10 cellular contexts compared by ENCODE assay signal in the genomic region with DNA sequence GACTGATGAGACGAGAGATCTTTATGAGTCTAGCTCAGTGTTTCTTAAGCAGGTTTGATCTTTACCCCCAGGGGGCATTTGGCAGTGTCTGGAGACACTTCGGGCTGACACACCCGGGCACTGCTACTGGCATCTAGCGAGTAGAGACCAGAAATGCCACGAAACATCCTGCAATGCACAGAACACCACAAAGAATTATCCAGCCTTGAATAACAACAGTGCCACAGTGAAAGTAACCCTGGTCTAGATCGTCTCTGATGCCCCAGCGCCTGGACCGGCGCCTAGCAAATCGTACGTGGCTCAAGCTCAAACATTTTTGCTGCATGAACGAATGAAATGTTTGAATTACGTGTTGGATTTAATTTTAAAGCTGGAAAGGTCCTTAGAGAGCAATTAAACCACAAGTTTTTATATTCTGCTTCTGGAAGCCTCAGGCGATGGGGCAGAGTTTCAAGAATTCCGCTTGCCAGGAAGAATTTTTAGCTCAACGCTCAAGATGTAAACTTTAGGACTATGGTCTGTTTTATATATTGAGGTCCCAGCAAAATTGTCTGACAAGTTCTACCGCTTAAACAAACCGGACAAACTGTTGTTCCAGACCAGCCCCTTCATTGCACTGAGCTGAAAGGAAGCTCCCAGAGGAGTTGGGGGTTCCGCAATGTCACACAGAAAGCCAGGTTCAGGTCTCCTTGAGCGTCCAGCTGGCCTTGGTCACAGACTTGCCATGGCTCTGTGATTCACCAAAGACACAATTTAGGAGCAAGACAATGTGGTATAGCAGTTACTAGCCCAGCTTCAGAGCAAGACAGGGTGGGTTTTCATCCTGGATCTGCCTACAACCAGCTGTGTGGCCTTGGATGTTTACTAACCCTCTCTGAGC. TPM values are rescaled to one million over a fixed set of nuclear protein-coding genes. Genes with fewer than 3 reads are reported as not detected.
A peak's percentile ranks its signal among the peaks of the same experiment; 100 is the strongest.
DNase-seq lines count a peak whose midpoint lies in the region; ATAC-seq, FAIRE-seq and TF ChIP-seq lines count a peak whose summit lies in the region.
"Had no signal": no experiment of that assay in that cellular context is flagged by ENCODE, and none has a peak within 500 bp of the region (broad histone marks: within the 10 kb centered on the region; RNA-seq: fewer than 3 reads in every experiment).

No MANE protein-coding gene starts in this region.

- H3K4me3 ChIP-seq in A673 (ENCODE audit: low read depth, low read length, poor library complexity, severe bottlenecking) (no peak overlapping the region), bronchial epithelial cell (ENCODE audit: low read depth, low read length) (no peak overlapping the region), lower lobe of right lung (no peak overlapping the region)

- TF ChIP-seq CTCF in A673 (conservative IDR thresholded peaks at IDR 0.05; ENCODE audit: low read depth, low read length) (0 out of 2 replicates have a peak, but pooled peaks have one; percentile 17), LNCAP (IDR thresholded peaks at IDR 0.05) (peak; percentile 22; the same call in 1 of the 2 replicates), bronchial epithelial cell (IDR thresholded peaks at IDR 0.05; ENCODE audit: insufficient read depth, low read length, severe bottlenecking) (peak; percentile 21), lower lobe of right lung (IDR thresholded peaks at IDR 0.05) (no peak)

- no TSS peak for BruUV-seq in A673 (replicated peaks; lab: Mats Ljungman, UMichigan)

- FAIRE-seq in bronchial epithelial cell (lab: Jason Lieb, UNC): no peak

- no peaks in the 10 kb centered on the region for H3K27me3 ChIP-seq in A673 (replicated peaks; ENCODE audit: insufficient read depth, low read depth, low read length, poor library complexity)
- no peaks in the 10 kb centered on the region for H3K27me3 ChIP-seq in bronchial epithelial cell (ENCODE audit: control insufficient read depth, insufficient read depth, low read length)
- H3K27me3 ChIP-seq in lower lobe of right lung (ENCODE audit: low read depth): no peaks in the 10 kb centered on the region

- H3K9me3 ChIP-seq in A673 (ENCODE audit: low read depth, low read length, poor library complexity, severe bottlenecking) (no peaks in the 10 kb centered on the region), lower lobe of right lung (no peaks in the 10 kb centered on the region)
- H3K9me3 ChIP-seq: Caco-2 had no signal

- CTCF ChIA-PET in A673 (lab: Charles Lee): no interaction called here

- POLR2A ChIA-PET in A673 (lab: Charles Lee; ENCODE audit: low non-redundant PET): no interaction called here

- intact Hi-C loops in A673 (cut with micrococcal nuclease; ENCODE audit: unreplicated experiment) (no loop called here), lower lobe of right lung (cut with DNase I) (no loop called here)

- H3K36me3 ChIP-seq in A673 (ENCODE audit: insufficient read depth, low read length, poor library complexity, severe bottlenecking) (no peaks in the 10 kb centered on the region), bronchial epithelial cell (ENCODE audit: control insufficient read depth, insufficient read depth, low read length) (no peaks in the 10 kb centered on the region), lower lobe of right lung (no peaks in the 10 kb centered on the region)

- ATAC-seq in lower lobe of right lung (no peak), GM21515 (IDR thresholded peaks at IDR 0.05; ENCODE audit: unreplicated experiment) (no peak)

- H3K4me1 ChIP-seq in A673 (ENCODE audit: insufficient read depth, low read length, poor library complexity, severe bottlenecking): no peaks in the 10 kb centered on the region
- H3K4me1 ChIP-seq in lower lobe of right lung: peaks cover 8% of the 10 kb centered on the region
- H3K4me1 ChIP-seq: Caco-2 had no signal

- H3K27ac ChIP-seq in A673 (ENCODE audit: low read depth, low read length, poor library complexity, severe bottlenecking): no peak overlapping the region
- peak overlapping the region; percentile 24 for H3K27ac ChIP-seq in lower lobe of right lung

- DNase-seq in A673 (ENCODE audit: low spot score) (peak; percentile 45), bronchial epithelial cell (ENCODE audit: low read depth) (peak; percentile 61), lower lobe of right lung (no peak), activated gamma-delta T cell treated with Interleukin-2 at 50 U/mL for 16 hours (no peak), NCI-H226 (no peak), ecto neural progenitor cell (ENCODE audit: low spot score) (no peak)
- DNase-seq: Caco-2, KBM-7 had no signal

RNA-seq across cellular contexts. Expression of a gene that starts 44.2 kb away (rescaled TPM):
- total RNA-seq in A673 (2021): 40.0 and 43.7 TPM in 2 replicates
- total RNA-seq in bronchial epithelial cell: 37.9 and 38.7 TPM in 2 replicates
- 44.8 TPM for total RNA-seq in lower lobe of right lung

Comparison
In these comparisons a context has a peak if more than half of its experiments do, and no peak if none do; other contexts are left out.
1. DNase-seq: peak in A673 (single experiment) and bronchial epithelial cell (single experiment); none in lower lobe of right lung (single experiment), activated gamma-delta T cell treated with Interleukin-2 at 50 U/mL for 16 hours (single experiment), NCI-H226 (single experiment) and ecto neural progenitor cell (single experiment).